ENCODE assay signal across 7 cellular contexts in genomic region chr2:60771508-60771907, GRCh38.
"Had no signal": no experiment of that assay in that cellular context is flagged by ENCODE, and none has a peak within 500 bp of the region (broad histone marks: within the 10 kb centered on the region; RNA-seq: fewer than 3 reads in every experiment).

No MANE protein-coding gene starts in this region.

- FAIRE-seq: GM12878, GM12891, GM12892, GM18507, GM19239 had no signal

- ATAC-seq: GM12878 had no signal

- H3K4me3 ChIP-seq: GM12878 had no signal

- DNase-seq: GDM1, GF-D8 had no signal
